In the genomic region with DNA sequence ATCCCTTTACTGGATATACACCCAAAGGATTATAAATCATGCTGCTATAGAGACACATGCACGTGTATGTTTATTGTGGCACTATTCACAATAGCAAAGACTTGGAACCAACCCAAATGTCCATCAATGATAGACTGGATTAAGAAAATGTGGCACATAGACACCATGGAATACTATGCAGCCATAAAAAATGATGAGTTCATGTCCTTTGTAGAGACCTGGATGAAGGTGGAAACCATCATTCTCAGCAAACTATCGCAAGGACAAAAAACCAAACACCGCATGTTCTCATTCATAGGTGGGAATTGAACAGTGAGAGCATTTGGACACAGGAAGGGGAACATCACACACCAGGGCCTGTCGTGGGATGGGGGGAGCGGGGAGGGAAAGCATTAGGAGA, we compare ENCODE assay signal across 4 cellular contexts. TPM values are rescaled to one million over a fixed set of nuclear protein-coding genes. Genes with fewer than 3 reads are reported as not detected.
"Had no signal": no experiment of that assay in that cellular context is flagged by ENCODE, and none has a peak within 500 bp of the region (broad histone marks: within the 10 kb centered on the region; RNA-seq: fewer than 3 reads in every experiment).

No MANE protein-coding gene starts in this region.

RNA-seq across cellular contexts. Expression of a gene that starts 58.0 kb away (rescaled TPM):
- total RNA-seq: LHCN-M2, M059J, MCF 10A, NCI-H460 had no signal
